ENCODE assay signal across 19 cellular contexts in genomic region chr4:2494992-2495391, GRCh38. TPM values are rescaled to one million over a fixed set of nuclear protein-coding genes. Genes with fewer than 3 reads are reported as not detected.
DNase-seq lines count a peak whose midpoint lies in the region; ATAC-seq and TF ChIP-seq lines count a peak whose summit lies in the region.
"Had no signal": no experiment of that assay in that cellular context is flagged by ENCODE, and none has a peak within 500 bp of the region (broad histone marks: within the 10 kb centered on the region; RNA-seq: fewer than 3 reads in every experiment).

No MANE protein-coding gene starts in this region.

- H3K27me3 Mint-ChIP-seq in GM23338 (ENCODE audit: insufficient read depth, low read depth, poor library complexity): no peaks in the 10 kb centered on the region
- no peaks in the 10 kb centered on the region for H3K27me3 Mint-ChIP-seq in activated B cell treated with CpG ODN at 0.5 μM for 24 hours
- no peaks in the 10 kb centered on the region for H3K27me3 Mint-ChIP-seq in progenitor cell of endocrine pancreas
- H3K27me3 Mint-ChIP-seq in activated CD8-positive, alpha-beta memory T cell treated with anti-CD3 and anti-CD28 coated beads, Interleukin-2, amount 10 ng/mL, durations not matched to agents 7 days and 5 days: no peaks in the 10 kb centered on the region
- H3K27me3 Mint-ChIP-seq: activated CD4-positive, alpha-beta T cell treated with anti-CD3 and anti-CD28 coated beads, Interleukin-2, amount 10 ng/mL, durations not matched to agents 24 days and 14 days had no signal

- POLR2A ChIA-PET in activated B cell treated with CpG ODN at 0.5 μM for 24 hours (lab: Charles Lee): interaction anchor here (0.7 to 1.6 kb wide), 2 partner anchors 8 to 26 kb away, joined by 3 to 14 read pairs; partner anchors contain the start of gene RNF4

- H3K4me1 Mint-ChIP-seq in GM23338: no peaks in the 10 kb centered on the region
- peaks cover 54% of the 10 kb centered on the region for H3K4me1 Mint-ChIP-seq in activated B cell treated with CpG ODN at 0.5 μM for 24 hours
- no peaks in the 10 kb centered on the region for H3K4me1 Mint-ChIP-seq in progenitor cell of endocrine pancreas (ENCODE audit: low read depth)
- peaks cover 27% of the 10 kb centered on the region for H3K4me1 Mint-ChIP-seq in activated CD8-positive, alpha-beta memory T cell treated with anti-CD3 and anti-CD28 coated beads, Interleukin-2, amount 10 ng/mL, durations not matched to agents 7 days and 5 days
- H3K4me1 Mint-ChIP-seq: neural crest cell had no signal

- 0 out of 2 replicates have a peak overlapping the region, but pooled peaks have one; percentile 21 for H3K27ac ChIP-seq in GM23338 (ENCODE audit: low read depth)
- peak overlapping the region; percentile 22 for H3K27ac ChIP-seq in left ventricle myocardium inferior (replicated peaks)
- H3K27ac ChIP-seq: transverse colon had no signal

- H3K36me3 ChIP-seq in GM23338 (ENCODE audit: insufficient read depth): peaks cover 62% of the 10 kb centered on the region
- H3K36me3 ChIP-seq in left ventricle myocardium inferior: peaks cover 68% of the 10 kb centered on the region

- H3K36me3 Mint-ChIP-seq in GM23338 (ENCODE audit: low read depth) (peaks cover 88% of the 10 kb centered on the region), activated B cell treated with CpG ODN at 0.5 μM for 24 hours (ENCODE audit: low read depth) (peaks cover 65% of the 10 kb centered on the region), progenitor cell of endocrine pancreas (ENCODE audit: insufficient read depth) (peaks cover 21% of the 10 kb centered on the region)
- H3K36me3 Mint-ChIP-seq in activated CD8-positive, alpha-beta memory T cell treated with anti-CD3 and anti-CD28 coated beads, Interleukin-2, amount 10 ng/mL, durations not matched to agents 7 days and 5 days: peaks cover 63% of the 10 kb centered on the region

- H3K4me1 ChIP-seq in GM23338 (ENCODE audit: insufficient read depth): no peaks in the 10 kb centered on the region
- H3K4me1 ChIP-seq in left ventricle myocardium inferior: peaks cover 55% of the 10 kb centered on the region

- H3K4me3 ChIP-seq in GM23338 (no peak overlapping the region), left ventricle myocardium inferior (no peak overlapping the region)
- H3K4me3 ChIP-seq: transverse colon had no signal

- peaks cover 28% of the 10 kb centered on the region for H3F3A ChIP-seq in GM23338 (replicated peaks; ENCODE audit: low read depth)

- ATAC-seq in GM23338: no peak
- ATAC-seq in activated B cell treated with CpG ODN at 0.5 μM for 24 hours (ENCODE audit: low read depth): peak; percentile 58
- no peak for ATAC-seq in activated CD8-positive, alpha-beta memory T cell treated with anti-CD3 and anti-CD28 coated beads, Interleukin-2, amount 10 ng/mL, durations not matched to agents 7 days and 5 days
- ATAC-seq: left lobe of liver had no signal

- no peak for TF ChIP-seq CTCF in GM23338 (conservative IDR thresholded peaks at IDR 0.05; ENCODE audit: low read depth in 2 of 2)
- TF ChIP-seq CTCF in activated B cell treated with CpG ODN at 0.5 μM for 24 hours (IDR thresholded peaks at IDR 0.05): no peak
- no peak for TF ChIP-seq CTCF in left ventricle myocardium inferior (IDR thresholded peaks at IDR 0.05; ENCODE audit: borderline replicate concordance)
- no peak for TF ChIP-seq CTCF in progenitor cell of endocrine pancreas (IDR thresholded peaks at IDR 0.05; ENCODE audit: unreplicated experiment)

- H3K9me3 Mint-ChIP-seq in GM23338: no peaks in the 10 kb centered on the region
- no peaks in the 10 kb centered on the region for H3K9me3 Mint-ChIP-seq in activated B cell treated with CpG ODN at 0.5 μM for 24 hours
- H3K9me3 Mint-ChIP-seq in progenitor cell of endocrine pancreas (ENCODE audit: low read depth): no peaks in the 10 kb centered on the region
- H3K9me3 Mint-ChIP-seq in activated CD8-positive, alpha-beta memory T cell treated with anti-CD3 and anti-CD28 coated beads, Interleukin-2, amount 10 ng/mL, durations not matched to agents 7 days and 5 days (ENCODE audit: low read depth): no peaks in the 10 kb centered on the region
- H3K9me3 Mint-ChIP-seq: activated CD4-positive, alpha-beta T cell treated with anti-CD3 and anti-CD28 coated beads, Interleukin-2, amount 10 ng/mL, durations not matched to agents 24 days and 14 days; activated naive CD4-positive, alpha-beta T cell treated with anti-CD3 and anti-CD28 coated beads for 36 hours; neural crest cell; T-helper 1 cell treated with Interleukin-12 subunit alpha and Interleukin-12 subunit beta and Interleukin-4 antibody, amounts not matched to agents 30 μg/mL and 1 μg/mL, for 36 hours had no signal

- H3K4me2 ChIP-seq in GM23338: no peak overlapping the region

- intact Hi-C loops in activated B cell treated with CpG ODN at 0.5 μM for 24 hours (cut with micrococcal nuclease): no loop called here
- intact Hi-C loops in left ventricle myocardium inferior (cut with micrococcal nuclease): no loop called here

- no peaks in the 10 kb centered on the region for H3K9me2 ChIP-seq in GM23338 (ENCODE audit: insufficient read depth)

- no peak overlapping the region for H2AFZ ChIP-seq in GM23338

- H3K27ac Mint-ChIP-seq in GM23338 (no peak overlapping the region), activated B cell treated with CpG ODN at 0.5 μM for 24 hours (peak overlapping the region; percentile 66), progenitor cell of endocrine pancreas (peak overlapping the region; percentile 50)
- H3K27ac Mint-ChIP-seq in activated CD8-positive, alpha-beta memory T cell treated with anti-CD3 and anti-CD28 coated beads, Interleukin-2, amount 10 ng/mL, durations not matched to agents 7 days and 5 days: no peak overlapping the region
- H3K27ac Mint-ChIP-seq: activated CD4-positive, alpha-beta T cell treated with anti-CD3 and anti-CD28 coated beads, Interleukin-2, amount 10 ng/mL, durations not matched to agents 24 days and 14 days; T-helper 1 cell treated with Interleukin-12 subunit alpha and Interleukin-12 subunit beta and Interleukin-4 antibody, amounts not matched to agents 30 μg/mL and 1 μg/mL, for 36 hours had no signal

- H3K4me3 Mint-ChIP-seq in GM23338 (no peak overlapping the region), activated B cell treated with CpG ODN at 0.5 μM for 24 hours (no peak overlapping the region), progenitor cell of endocrine pancreas (ENCODE audit: low read depth) (no peak overlapping the region)
- H3K4me3 Mint-ChIP-seq in activated CD8-positive, alpha-beta memory T cell treated with anti-CD3 and anti-CD28 coated beads, Interleukin-2, amount 10 ng/mL, durations not matched to agents 7 days and 5 days: no peak overlapping the region
- H3K4me3 Mint-ChIP-seq: activated CD4-positive, alpha-beta T cell treated with anti-CD3 and anti-CD28 coated beads, Interleukin-2, amount 10 ng/mL, durations not matched to agents 24 days and 14 days; activated naive CD4-positive, alpha-beta T cell treated with anti-CD3 and anti-CD28 coated beads for 36 hours; neural crest cell; T-helper 1 cell treated with Interleukin-12 subunit alpha and Interleukin-12 subunit beta and Interleukin-4 antibody, amounts not matched to agents 30 μg/mL and 1 μg/mL, for 36 hours had no signal

- H3K27me3 ChIP-seq in GM23338 (ENCODE audit: insufficient read depth) (no peaks in the 10 kb centered on the region), left ventricle myocardium inferior (ENCODE audit: low read depth) (no peaks in the 10 kb centered on the region)
- H3K27me3 ChIP-seq: transverse colon had no signal

- in situ Hi-C loops in KBM-7 (cut with MboI; ENCODE audit: low pct_unique_long_range_greater_than_20kb, low sequenced_read_pairs): no loop called here

- peaks cover 87% of the 10 kb centered on the region for H3K79me2 ChIP-seq in GM23338 (replicated peaks; ENCODE audit: insufficient read depth)

- H4K20me1 ChIP-seq in GM23338 (replicated peaks; ENCODE audit: insufficient read depth): peaks cover 64% of the 10 kb centered on the region

- CTCF ChIA-PET in activated B cell treated with CpG ODN at 0.5 μM for 24 hours (lab: Charles Lee): no interaction called here
- CTCF ChIA-PET in activated CD8-positive, alpha-beta memory T cell treated with anti-CD3 and anti-CD28 coated beads, Interleukin-2, amount 10 ng/mL, durations not matched to agents 7 days and 5 days (lab: Charles Lee): interaction anchor here (0.9 kb wide), 1 partner anchor 12 kb away, joined by 4 read pairs; no protein-coding TSS in a partner anchor

- no peaks in the 10 kb centered on the region for H3K9me3 ChIP-seq in left ventricle myocardium inferior (replicated peaks)
- H3K9me3 ChIP-seq: transverse colon had no signal

- DNase-seq in GM23338 (ENCODE audit: low spot score) (no peak), activated B cell treated with CpG ODN at 0.5 μM for 24 hours (no peak), left ventricle myocardium inferior (no peak), progenitor cell of endocrine pancreas (ENCODE audit: low spot score, unreplicated experiment) (no peak), KBM-7 (no peak), iPS-NIHi11 (ENCODE audit: low spot score) (no peak)
- no peak for DNase-seq in activated CD8-positive, alpha-beta memory T cell treated with anti-CD3 and anti-CD28 coated beads, Interleukin-2, amount 10 ng/mL, durations not matched to agents 7 days and 5 days
- DNase-seq: activated CD4-positive, alpha-beta T cell treated with anti-CD3 and anti-CD28 coated beads, Interleukin-2, amount 10 ng/mL, durations not matched to agents 24 days and 14 days; activated naive CD4-positive, alpha-beta T cell treated with anti-CD3 and anti-CD28 coated beads for 36 hours; amygdala; DMS79 treated with DMSO at 0.1 percent for 48 hours; Karpas-422; NCI-H1092; NCI-H187 treated with DMSO at 0.1 percent for 48 hours; NCI-H69; transverse colon had no signal

TF ChIP-seq in GM23338, 12 proteins besides CTCF, POLR2A, EP300 and RAD21 (continues in another document):
- TF ChIP-seq ZNF114 (CRISPR knock-in tag; IDR thresholded peaks at IDR 0.05) (no peak), NANOG (IDR thresholded peaks at IDR 0.05; ENCODE audit: borderline replicate concordance) (no peak), EZH2 (IDR thresholded peaks at IDR 0.05; ENCODE audit: low read depth, unreplicated experiment) (no peak)

RNA-seq across cellular contexts. Expression of gene RNF4, which starts 26.1 kb away (rescaled TPM):
- total RNA-seq in GM23338 (2014; rRNA removed; shearing (Covaris generic)): 77.2 and 87.5 TPM in 2 replicates
- polyA plus RNA-seq in GM23338 (2016; fragmentation: Nextera tagmentation; extraction: Ambion mirVana): 42.5 and 47.7 TPM in 2 replicates
- total RNA-seq in activated B cell treated with CpG ODN at 0.5 μM for 24 hours (93.5 and 93.6 TPM in 2 replicates), left ventricle myocardium inferior (26.0 TPM), progenitor cell of endocrine pancreas (44.2 and 49.5 TPM in 2 replicates)
- 100 to 1,000 TPM; 108 to 116 TPM for total RNA-seq in activated CD8-positive, alpha-beta memory T cell treated with anti-CD3 and anti-CD28 coated beads, Interleukin-2, amount 10 ng/mL, durations not matched to agents 7 days and 5 days

RNA-seq across cellular contexts. Expression of gene FAM193A, which starts 41.5 kb away (rescaled TPM):
- 20.8 and 22.9 TPM in 2 replicates for total RNA-seq in GM23338 (2014; rRNA removed; shearing (Covaris generic))
- 8.5 and 12.0 TPM in 2 replicates for polyA plus RNA-seq in GM23338 (2016; fragmentation: Nextera tagmentation; extraction: Ambion mirVana)
- total RNA-seq in activated B cell treated with CpG ODN at 0.5 μM for 24 hours (40.0 and 42.8 TPM in 2 replicates), left ventricle myocardium inferior (16.0 TPM), progenitor cell of endocrine pancreas (48.1 and 53.4 TPM in 2 replicates)
- 10 to 100 TPM; 30.0 to 37.9 TPM for total RNA-seq in activated CD8-positive, alpha-beta memory T cell treated with anti-CD3 and anti-CD28 coated beads, Interleukin-2, amount 10 ng/mL, durations not matched to agents 7 days and 5 days

Comparison
In these comparisons a context has a peak if more than half of its experiments do, and no peak if none do; other contexts are left out.
1. H3K27ac Mint-ChIP-seq: peak in activated B cell treated with CpG ODN at 0.5 μM for 24 hours (single experiment) and progenitor cell of endocrine pancreas (single experiment); none in GM23338 (single experiment) and activated CD8-positive, alpha-beta memory T cell treated with anti-CD3 and anti-CD28 coated beads, Interleukin-2, amount 10 ng/mL, durations not matched to agents 7 days and 5 days (single experiment).